8 cellular contexts compared by ENCODE assay signal in genomic region chr16:88568710-88569613, GRCh38. TPM values are rescaled to one million over a fixed set of nuclear protein-coding genes. Genes with fewer than 3 reads are reported as not detected.
DNase-seq lines count a peak whose midpoint lies in the region; ATAC-seq lines count a peak whose summit lies in the region.

No MANE protein-coding gene starts in this region.

- H3K27me3 ChIP-seq in layer of hippocampus (ENCODE audit: control insufficient read depth, insufficient read depth, low read length) (no peaks in the 10 kb centered on the region), thymus (ENCODE audit: control insufficient read depth, insufficient read depth) (no peaks in the 10 kb centered on the region)

- H3K27ac ChIP-seq in layer of hippocampus (ENCODE audit: low read depth, low read length) (peak overlapping the region; percentile 63), thymus (ENCODE audit: low read depth) (no peak overlapping the region)

- no peaks in the 10 kb centered on the region for H3K9me3 Mint-ChIP-seq in activated T-cell treated with anti-CD3 and anti-CD28 coated beads, Interleukin-2, amount 50 U/mL, for 24 hours
- no peaks in the 10 kb centered on the region for H3K9me3 Mint-ChIP-seq in activated naive CD8-positive, alpha-beta T cell (ENCODE audit: low read depth)

- H3K27ac Mint-ChIP-seq in activated T-cell treated with anti-CD3 and anti-CD28 coated beads, Interleukin-2, amount 50 U/mL, for 24 hours: peak overlapping the region; percentile 84
- H3K27ac Mint-ChIP-seq in activated naive CD8-positive, alpha-beta T cell: peak overlapping the region; percentile 74

- H3K4me1 Mint-ChIP-seq in activated T-cell treated with anti-CD3 and anti-CD28 coated beads, Interleukin-2, amount 50 U/mL, for 24 hours (ENCODE audit: low read depth): peaks cover 51% of the 10 kb centered on the region
- peaks cover 39% of the 10 kb centered on the region for H3K4me1 Mint-ChIP-seq in activated naive CD8-positive, alpha-beta T cell (ENCODE audit: low read depth)

- peaks cover 12% of the 10 kb centered on the region for H3K36me3 ChIP-seq in thymus (ENCODE audit: control insufficient read depth, insufficient read depth)

- no peaks in the 10 kb centered on the region for H3K27me3 Mint-ChIP-seq in activated T-cell treated with anti-CD3 and anti-CD28 coated beads, Interleukin-2, amount 50 U/mL, for 24 hours
- H3K27me3 Mint-ChIP-seq in activated naive CD8-positive, alpha-beta T cell: no peaks in the 10 kb centered on the region

- peaks cover 12% of the 10 kb centered on the region for H3K4me1 ChIP-seq in thymus (ENCODE audit: control insufficient read depth, insufficient read depth, low read length)

- no peak for DNase-seq in activated T-cell treated with anti-CD3 and anti-CD28 coated beads, Interleukin-2, amount 50 U/mL, for 24 hours
- DNase-seq in activated T-cell treated with anti-CD3 and anti-CD28 coated beads for 4 hours (no peak), GM03348 (ENCODE audit: low spot score) (no peak)
- no peak for DNase-seq in stimulated activated naive CD4-positive, alpha-beta T cell (lab: John Stamatoyannopoulos, UW)

- H3K36me3 Mint-ChIP-seq in activated T-cell treated with anti-CD3 and anti-CD28 coated beads, Interleukin-2, amount 50 U/mL, for 24 hours (ENCODE audit: low read depth): peaks cover 36% of the 10 kb centered on the region
- no peaks in the 10 kb centered on the region for H3K36me3 Mint-ChIP-seq in activated naive CD8-positive, alpha-beta T cell

- peak overlapping the region; percentile 66 for H3K4me3 ChIP-seq in thymus (ENCODE audit: low read length)

- no peaks in the 10 kb centered on the region for H3K9me3 ChIP-seq in thymus (ENCODE audit: control insufficient read depth)

- ATAC-seq in HG03108 (IDR thresholded peaks at IDR 0.05; ENCODE audit: unreplicated experiment): no peak

- 91% methylated on average over 18 of the region's 18 CpGs for WGBS in thymus

- peak overlapping the region; percentile 82 for H3K4me3 Mint-ChIP-seq in activated T-cell treated with anti-CD3 and anti-CD28 coated beads, Interleukin-2, amount 50 U/mL, for 24 hours
- H3K4me3 Mint-ChIP-seq in activated naive CD8-positive, alpha-beta T cell: peak overlapping the region; percentile 83

RNA-seq across cellular contexts. Expression of gene ZC3H18, which starts 1.2 kb away (rescaled TPM):
- 28.9 TPM for polyA plus RNA-seq in thymus
